ENCODE assay signal across 41 cellular contexts in the genomic region with DNA sequence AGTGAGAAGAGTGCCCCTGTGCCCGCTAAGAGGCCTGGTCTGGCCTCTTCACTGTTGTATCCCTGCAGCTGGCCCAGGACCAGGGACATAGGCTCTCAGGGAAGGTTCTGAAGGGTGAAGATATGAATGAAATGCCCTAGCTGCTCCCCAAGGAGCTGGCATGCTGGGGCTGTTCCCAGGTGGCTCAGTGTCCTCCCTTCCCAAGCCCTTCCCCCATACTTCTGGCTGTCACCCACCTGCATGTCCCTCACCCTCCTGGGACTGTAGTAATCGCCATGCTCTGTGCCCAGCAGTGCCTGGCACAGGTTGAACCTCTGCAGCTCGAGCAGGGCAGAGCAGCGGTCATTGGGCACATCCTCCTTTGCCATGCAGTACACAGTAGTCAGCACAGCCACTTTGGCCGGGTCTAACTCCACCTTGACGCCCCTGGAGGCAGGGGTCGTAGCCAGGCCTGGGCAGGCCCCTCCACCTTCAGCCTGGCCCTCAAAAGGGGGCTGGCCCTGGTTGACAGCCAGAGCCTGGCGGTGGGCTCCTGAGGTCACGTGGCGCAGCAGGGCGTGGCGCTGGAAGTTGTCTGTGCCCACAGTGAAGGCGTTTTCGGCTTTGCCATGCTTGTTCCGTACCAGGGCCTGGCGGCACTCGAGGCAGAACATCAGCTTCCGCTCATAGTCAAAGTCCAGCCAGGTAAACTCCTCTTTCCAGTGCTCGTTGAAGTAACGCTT. TPM values are rescaled to one million over a fixed set of nuclear protein-coding genes. Genes with fewer than 3 reads are reported as not detected.
"Had no signal": no experiment of that assay in that cellular context is flagged by ENCODE, and none has a peak within 500 bp of the region (broad histone marks: within the 10 kb centered on the region; RNA-seq: fewer than 3 reads in every experiment).

No MANE protein-coding gene starts in this region.

- H3K4me1 Mint-ChIP-seq: activated CD4-positive, alpha-beta T cell treated with anti-CD3 and anti-CD28 coated beads for 36 hours; activated CD8-positive, alpha-beta memory T cell treated with anti-CD3 and anti-CD28 coated beads, Interleukin-2, amount 10 ng/mL, durations not matched to agents 7 days and 5 days; activated naive CD4-positive, alpha-beta T cell treated with anti-CD3 and anti-CD28 coated beads, Interleukin-2, amount 50 U/mL, for 24 hours; activated naive CD8-positive, alpha-beta T cell treated with anti-CD3 and anti-CD28 coated beads, Interleukin-2, amount 50 U/mL, for 24 hours; brain had no signal

- H3K27ac ChIP-seq: adrenal gland, breast epithelium, cardiac muscle cell, coronary artery, epithelial cell of prostate, esophagus squamous epithelium, gastroesophageal sphincter, heart right ventricle had no signal

- H3K36me3 ChIP-seq: adrenal gland, breast epithelium, cardiac muscle cell, esophagus squamous epithelium, gastroesophageal sphincter had no signal

- H3K4me3 Mint-ChIP-seq: activated CD4-positive, alpha-beta memory T cell treated with anti-CD3 and anti-CD28 coated beads for 36 hours; activated CD4-positive, alpha-beta T cell treated with anti-CD3 and anti-CD28 coated beads for 36 hours; activated CD4-positive, alpha-beta T cell treated with anti-CD3 and anti-CD28 coated beads, Interleukin-2, amount 10 ng/mL, durations not matched to agents 24 days and 14 days; activated CD8-positive, alpha-beta memory T cell treated with anti-CD3 and anti-CD28 coated beads, Interleukin-2, amount 10 ng/mL, durations not matched to agents 7 days and 5 days; activated CD8-positive, alpha-beta T cell treated with anti-CD3 and anti-CD28 coated beads, Interleukin-2, amount 10 ng/mL, durations not matched to agents 7 days and 5 days; activated naive CD4-positive, alpha-beta T cell treated with anti-CD3 and anti-CD28 coated beads for 36 hours; activated naive CD4-positive, alpha-beta T cell treated with anti-CD3 and anti-CD28 coated beads, Interleukin-2, amount 50 U/mL, for 24 hours; activated naive CD8-positive, alpha-beta T cell treated with anti-CD3 and anti-CD28 coated beads for 36 hours; activated naive CD8-positive, alpha-beta T cell treated with anti-CD3 and anti-CD28 coated beads, Interleukin-2, amount 50 U/mL, for 24 hours; activated T-helper 1 cell treated with anti-CD3 and anti-CD28 coated beads, Interleukin-12 subunit alpha, Interleukin-12 subunit beta, Interleukin-2, Interleukin-4 antibody, amounts not matched to agents 30 ng/mL and 10 ng/mL and 1 ng/mL, durations not matched to agents 14 hours and 24 hours and 36 hours; brain; dendritic cell treated with granulocyte-macrophage colony-stimulating factor and Interleukin-4, amounts not matched to agents 40 ng/mL and 50 ng/mL, for 4 days; effector memory CD8-positive, alpha-beta T cell; T-helper 17 cell; T-helper 2 cell treated with Interferon-gamma antibody and Interleukin-4, amounts not matched to agents 5 μg/mL and 100 μg/mL, for 36 hours had no signal

- ATAC-seq: activated CD4-positive, alpha-beta T cell treated with anti-CD3 and anti-CD28 coated beads for 36 hours; activated CD8-positive, alpha-beta memory T cell treated with anti-CD3 and anti-CD28 coated beads, Interleukin-2, amount 10 ng/mL, durations not matched to agents 7 days and 5 days; activated CD8-positive, alpha-beta T cell treated with anti-CD3 and anti-CD28 coated beads, Interleukin-2, amount 10 ng/mL, durations not matched to agents 7 days and 5 days; activated naive CD8-positive, alpha-beta T cell treated with anti-CD3 and anti-CD28 coated beads, Interleukin-2, amount 50 U/mL, for 24 hours; effector memory CD8-positive, alpha-beta T cell; gastroesophageal sphincter; heart right ventricle; T-helper 17 cell had no signal

- DNase-seq: activated CD4-positive, alpha-beta memory T cell treated with anti-CD3 and anti-CD28 coated beads for 36 hours; activated CD4-positive, alpha-beta T cell treated with anti-CD3 and anti-CD28 coated beads for 36 hours; activated CD4-positive, alpha-beta T cell treated with anti-CD3 and anti-CD28 coated beads, Interleukin-2, amount 10 ng/mL, durations not matched to agents 24 days and 14 days; activated CD4-positive, CD25-positive, alpha-beta regulatory T cell; activated CD4-positive, CD25-positive, alpha-beta regulatory T cell treated with anti-CD3 and anti-CD28 coated beads, Interleukin-2, amount 50 U/mL, for 72 hours; activated CD8-positive, alpha-beta memory T cell treated with anti-CD3 and anti-CD28 coated beads, Interleukin-2, amount 10 ng/mL, durations not matched to agents 7 days and 5 days; activated CD8-positive, alpha-beta memory T cell treated with anti-CD3 and anti-CD28 coated beads, Interleukin-2, amount 50 U/mL, for 4 hours; activated CD8-positive, alpha-beta T cell treated with anti-CD3 and anti-CD28 coated beads, Interleukin-2, amount 10 ng/mL, durations not matched to agents 7 days and 5 days; activated effector memory CD4-positive, alpha-beta T cell treated with anti-CD3 and anti-CD28 coated beads, Interleukin-2, amount 50 U/mL, for 16 hours; activated naive CD4-positive, alpha-beta T cell treated with anti-CD3 and anti-CD28 coated beads for 36 hours; activated naive CD8-positive, alpha-beta T cell treated with anti-CD3 and anti-CD28 coated beads for 36 hours; activated naive CD8-positive, alpha-beta T cell treated with anti-CD3 and anti-CD28 coated beads, Interleukin-2, amount 50 U/mL, for 24 hours; activated T-cell treated with anti-CD3 and anti-CD28 coated beads, Interleukin-2, amount 50 U/mL, for 1 hour; activated T-cell treated with anti-CD3 and anti-CD28 coated beads, Interleukin-2, amount 50 U/mL, for 48 hours; adrenal gland; amygdala; aorta; central memory CD4-positive, alpha-beta T cell; cerebellar nuclear complex; effector CD4-positive, alpha-beta T cell; effector memory CD8-positive, alpha-beta T cell; esophagus squamous epithelium; foreskin melanocyte; heart right ventricle; T-helper 1 cell; T-helper 17 cell; T1000 had no signal

- H3K27ac Mint-ChIP-seq: activated CD4-positive, alpha-beta memory T cell treated with anti-CD3 and anti-CD28 coated beads for 36 hours; activated CD4-positive, alpha-beta T cell treated with anti-CD3 and anti-CD28 coated beads for 36 hours; activated CD4-positive, alpha-beta T cell treated with anti-CD3 and anti-CD28 coated beads, Interleukin-2, amount 10 ng/mL, durations not matched to agents 24 days and 14 days; activated CD8-positive, alpha-beta memory T cell treated with anti-CD3 and anti-CD28 coated beads, Interleukin-2, amount 10 ng/mL, durations not matched to agents 7 days and 5 days; activated CD8-positive, alpha-beta T cell treated with anti-CD3 and anti-CD28 coated beads, Interleukin-2, amount 10 ng/mL, durations not matched to agents 7 days and 5 days; activated naive CD4-positive, alpha-beta T cell treated with anti-CD3 and anti-CD28 coated beads for 36 hours; activated naive CD4-positive, alpha-beta T cell treated with anti-CD3 and anti-CD28 coated beads, Interleukin-2, amount 50 U/mL, for 24 hours; activated naive CD8-positive, alpha-beta T cell treated with anti-CD3 and anti-CD28 coated beads for 36 hours; activated naive CD8-positive, alpha-beta T cell treated with anti-CD3 and anti-CD28 coated beads, Interleukin-2, amount 50 U/mL, for 24 hours; activated T-helper 1 cell treated with anti-CD3 and anti-CD28 coated beads, Interleukin-12 subunit alpha, Interleukin-12 subunit beta, Interleukin-2, Interleukin-4 antibody, amounts not matched to agents 30 ng/mL and 10 ng/mL and 1 ng/mL, durations not matched to agents 14 hours and 24 hours and 36 hours; activated T-helper 2 cell treated with anti-CD3 and anti-CD28 coated beads, Interferon-gamma antibody, Interleukin-2, Interleukin-4, amounts not matched to agents 10 μg/mL and 5 μg/mL and 100 μg/mL, durations not matched to agents 14 hours and 24 hours and 36 hours; brain; dendritic cell treated with granulocyte-macrophage colony-stimulating factor and Interleukin-4, amounts not matched to agents 40 ng/mL and 50 ng/mL, for 4 days; effector memory CD8-positive, alpha-beta T cell; T-helper 17 cell; T-helper 2 cell treated with Interferon-gamma antibody and Interleukin-4, amounts not matched to agents 5 μg/mL and 100 μg/mL, for 36 hours had no signal

- H3K9me3 ChIP-seq: adrenal gland, breast epithelium, esophagus squamous epithelium, gastroesophageal sphincter, heart right ventricle had no signal

- H3K4me3 ChIP-seq: adrenal gland, breast epithelium, cardiac muscle cell, coronary artery, esophagus squamous epithelium, gastroesophageal sphincter, heart right ventricle had no signal

- H3K9me3 Mint-ChIP-seq: activated CD4-positive, alpha-beta memory T cell treated with anti-CD3 and anti-CD28 coated beads for 36 hours; activated CD4-positive, alpha-beta T cell treated with anti-CD3 and anti-CD28 coated beads, Interleukin-2, amount 10 ng/mL, durations not matched to agents 24 days and 14 days; activated naive CD4-positive, alpha-beta T cell treated with anti-CD3 and anti-CD28 coated beads for 36 hours; activated naive CD4-positive, alpha-beta T cell treated with anti-CD3 and anti-CD28 coated beads, Interleukin-2, amount 50 U/mL, for 24 hours; activated naive CD8-positive, alpha-beta T cell treated with anti-CD3 and anti-CD28 coated beads for 36 hours; activated naive CD8-positive, alpha-beta T cell treated with anti-CD3 and anti-CD28 coated beads, Interleukin-2, amount 50 U/mL, for 24 hours; activated T-helper 1 cell treated with anti-CD3 and anti-CD28 coated beads, Interleukin-12 subunit alpha, Interleukin-12 subunit beta, Interleukin-2, Interleukin-4 antibody, amounts not matched to agents 30 ng/mL and 10 ng/mL and 1 ng/mL, durations not matched to agents 14 hours and 24 hours and 36 hours; activated T-helper 2 cell treated with anti-CD3 and anti-CD28 coated beads, Interferon-gamma antibody, Interleukin-2, Interleukin-4, amounts not matched to agents 10 μg/mL and 5 μg/mL and 100 μg/mL, durations not matched to agents 14 hours and 24 hours and 36 hours; brain; dendritic cell treated with granulocyte-macrophage colony-stimulating factor and Interleukin-4, amounts not matched to agents 40 ng/mL and 50 ng/mL, for 4 days; effector memory CD8-positive, alpha-beta T cell; T-helper 2 cell treated with Interferon-gamma antibody and Interleukin-4, amounts not matched to agents 5 μg/mL and 100 μg/mL, for 36 hours had no signal

- H3K4me1 ChIP-seq: adrenal gland, breast epithelium, esophagus squamous epithelium had no signal

- H3K27me3 ChIP-seq: adrenal gland, breast epithelium, cardiac muscle cell, esophagus squamous epithelium had no signal

- H3K36me3 Mint-ChIP-seq: activated CD4-positive, alpha-beta memory T cell treated with anti-CD3 and anti-CD28 coated beads for 36 hours; activated CD8-positive, alpha-beta memory T cell treated with anti-CD3 and anti-CD28 coated beads, Interleukin-2, amount 10 ng/mL, durations not matched to agents 7 days and 5 days; activated naive CD4-positive, alpha-beta T cell treated with anti-CD3 and anti-CD28 coated beads, Interleukin-2, amount 50 U/mL, for 24 hours; activated naive CD8-positive, alpha-beta T cell treated with anti-CD3 and anti-CD28 coated beads for 36 hours; brain had no signal

- H3K27me3 Mint-ChIP-seq: brain, T-helper 17 cell had no signal

RNA-seq across cellular contexts. Expression of gene ZNF385C, which starts 55.5 kb away (rescaled TPM):
- total RNA-seq: activated T-helper 1 cell treated with anti-CD3 and anti-CD28 coated beads, Interleukin-12 subunit alpha, Interleukin-12 subunit beta, Interleukin-2, Interleukin-4 antibody, amounts not matched to agents 30 ng/mL and 10 ng/mL and 1 ng/mL, durations not matched to agents 14 hours and 24 hours and 36 hours; aorta; endothelial cell of umbilical vein; fibroblast of villous mesenchyme; gastroesophageal sphincter; glomerular endothelial cell had no signal
